8 cellular contexts compared by ENCODE assay signal in genomic region chr14:61661471-61661988, GRCh38.
DNase-seq lines count a peak whose midpoint lies in the region; TF ChIP-seq lines count a peak whose summit lies in the region.

No MANE protein-coding gene starts in this region.

- H3K4me1 ChIP-seq in Loucy (ENCODE audit: insufficient read depth, low read length, poor library complexity, severe bottlenecking), result peaks cover 40% of the 10 kb centered on the region

- no peaks in the 10 kb centered on the region for H4K20me1 ChIP-seq in Loucy (ENCODE audit: insufficient read depth, low read length, poor library complexity, severe bottlenecking)

- H3K4me3 ChIP-seq in Loucy (ENCODE audit: low read length, poor library complexity, severe bottlenecking), result no peak overlapping the region

- H3K4me2 ChIP-seq in Loucy (ENCODE audit: low read depth, low read length, poor library complexity, severe bottlenecking), result peak overlapping the region; percentile 58

- H3K9ac ChIP-seq in Loucy (ENCODE audit: low read depth, low read length, poor library complexity, severe bottlenecking), result no peak overlapping the region

- peak; percentile 16 for DNase-seq in stimulated activated CD4-positive, alpha-beta T cell treated with anti-CD3 and anti-CD28 coated beads, Interleukin-4, amount 100 ng/mL, for 24 hours
- no peak for DNase-seq in stimulated activated CD4-positive, alpha-beta T cell treated with anti-CD3 and anti-CD28 coated beads, Interleukin-12 subunit alpha, Interleukin-12 subunit beta, amount 100 ng/mL, for 4 hours
- no peak for DNase-seq in epithelial cell of prostate (ENCODE audit: low read depth, low spot score)
- DNase-seq in NCI-H345 treated with DMSO at 0.1 percent for 48 hours (lab: John Stamatoyannopoulos, UW; ENCODE audit: unreplicated experiment), result no peak
- DNase-seq in NCI-H1694 treated with DMSO at 0.1 percent for 48 hours (lab: John Stamatoyannopoulos, UW), result no peak
- DNase-seq in activated CD8-positive, alpha-beta memory T cell treated with anti-CD3 and anti-CD28 coated beads, Interleukin-2, amount 50 U/mL, for 4 hours, result no peak
- no peak for DNase-seq in inferior parietal cortex (ENCODE audit: extremely low spot score)

- no peak overlapping the region; the same call in 1 of the 2 replicates for H2AFZ ChIP-seq in Loucy (ENCODE audit: low read length)

- peak overlapping the region; percentile 80 for H3K27ac ChIP-seq in epithelial cell of prostate

- no peaks in the 10 kb centered on the region for H3K27me3 ChIP-seq in Loucy (ENCODE audit: insufficient read depth, low read length, poor library complexity, severe bottlenecking)

- H3K9me3 ChIP-seq in Loucy (ENCODE audit: insufficient read depth, low read depth, low read length), result no peaks in the 10 kb centered on the region

- no peaks in the 10 kb centered on the region for H3K79me2 ChIP-seq in Loucy (ENCODE audit: insufficient read depth, low read length)

- TF ChIP-seq CTCF in Loucy (conservative IDR thresholded peaks at IDR 0.05; ENCODE audit: low read length), result no peak

- no peaks in the 10 kb centered on the region for H3F3A ChIP-seq in Loucy (ENCODE audit: low read depth)

- no peaks in the 10 kb centered on the region for H3K36me3 ChIP-seq in Loucy (ENCODE audit: insufficient read depth, low read length)

- no peaks in the 10 kb centered on the region for H3K9me2 ChIP-seq in Loucy (replicated peaks; ENCODE audit: low read depth, low read length)
